Comparison of ENCODE assay signal across 13 cellular contexts in the genomic region with DNA sequence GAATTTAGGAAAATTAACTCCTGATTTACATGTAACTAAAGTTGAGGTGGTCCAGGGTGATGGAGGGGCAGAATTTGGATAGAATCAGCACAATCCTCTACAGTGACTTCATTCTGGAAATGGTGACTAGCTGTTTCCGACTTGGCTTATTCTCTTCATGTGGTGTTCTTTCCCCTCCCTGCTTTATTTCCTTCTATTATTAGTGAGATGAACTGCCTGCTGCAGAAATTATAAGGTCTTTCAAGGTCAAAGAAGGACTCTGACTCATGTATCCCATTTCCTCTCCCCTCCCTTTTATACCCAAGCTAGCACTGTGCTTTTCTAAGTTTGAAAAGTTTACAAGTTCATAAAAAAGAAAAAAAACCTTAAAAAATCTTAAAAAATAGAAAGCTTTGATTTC. TPM values are rescaled to one million over a fixed set of nuclear protein-coding genes. Genes with fewer than 3 reads are reported as not detected.
DNase-seq lines count a peak whose midpoint lies in the region; ATAC-seq, FAIRE-seq and TF ChIP-seq lines count a peak whose summit lies in the region.
"Had no signal": no experiment of that assay in that cellular context is flagged by ENCODE, and none has a peak within 500 bp of the region (broad histone marks: within the 10 kb centered on the region; RNA-seq: fewer than 3 reads in every experiment).

No MANE protein-coding gene starts in this region.

- DNase-seq in AG08396 (ENCODE audit: low spot score) (peak; percentile 17), RWPE1 (ENCODE audit: low spot score) (no peak), fibroblast of gingiva (ENCODE audit: low read depth) (peak; percentile 33), pancreas (no peak), G401 (ENCODE audit: low spot score) (no peak), hippocampal formation (lab: John Stamatoyannopoulos, UW) (no peak)
- no peak for DNase-seq in activated T-helper 2 cell treated with anti-CD3 and anti-CD28 coated beads, Interferon-gamma antibody, Interleukin-2, Interleukin-4, amounts not matched to agents 10 μg/mL and 5 μg/mL and 100 μg/mL, durations not matched to agents 14 hours and 24 hours and 36 hours (ENCODE audit: low spot score)
- DNase-seq: activated CD4-positive, alpha-beta T cell treated with anti-CD3 and anti-CD28 coated beads for 48 hours; Calu3; islet precursor cell; MG63; stimulated activated CD4-positive, alpha-beta T cell treated with anti-CD3 and anti-CD28 coated beads, Interleukin-4, amount 100 ng/mL, for 4 hours had no signal

- no peaks in the 10 kb centered on the region for H3K27me3 ChIP-seq in pancreas
- H3K27me3 ChIP-seq: MG63 had no signal

- H3K4me3 Mint-ChIP-seq in activated T-helper 2 cell treated with anti-CD3 and anti-CD28 coated beads, Interferon-gamma antibody, Interleukin-2, Interleukin-4, amounts not matched to agents 10 μg/mL and 5 μg/mL and 100 μg/mL, durations not matched to agents 14 hours and 24 hours and 36 hours (ENCODE audit: low read depth): no peak overlapping the region

- peaks cover 3% of the 10 kb centered on the region for H3K36me3 Mint-ChIP-seq in activated T-helper 2 cell treated with anti-CD3 and anti-CD28 coated beads, Interferon-gamma antibody, Interleukin-2, Interleukin-4, amounts not matched to agents 10 μg/mL and 5 μg/mL and 100 μg/mL, durations not matched to agents 14 hours and 24 hours and 36 hours (ENCODE audit: low read depth)

- 79 to 85% methylated on average over 1 of the region's 1 CpG for WGBS in pancreas, 2 donors

- POLR2A ChIA-PET in RWPE1 (lab: Yijun Ruan, JAX; ENCODE audit: low non-redundant PET): no interaction called here

- H3K27ac ChIP-seq in RWPE1 (peak overlapping the region; percentile 59; the same call in 1 of the 2 replicates), pancreas (no peak overlapping the region)

- H3K9me3 ChIP-seq in pancreas: no peaks in the 10 kb centered on the region
- H3K9me3 ChIP-seq: MG63 had no signal

- no peak for TF ChIP-seq CTCF in RWPE1 (conservative IDR thresholded peaks at IDR 0.05; ENCODE audit: low read depth)
- no peak for TF ChIP-seq CTCF in pancreas (IDR thresholded peaks at IDR 0.05)

- no peak overlapping the region for H3K4me3 ChIP-seq in pancreas
- H3K4me3 ChIP-seq: MG63 had no signal

- in situ Hi-C loops in G401 (cut with HindIII; ENCODE audit: low sequenced_read_pairs): no loop called here

- ATAC-seq in pancreas (peak; percentile 41 to 65 (median 45)), HG03565 (IDR thresholded peaks at IDR 0.05; ENCODE audit: unreplicated experiment) (no peak)

- peak; percentile 20 for FAIRE-seq in pancreas (lab: Jason Lieb, UNC)

- H3K27ac Mint-ChIP-seq in activated T-helper 2 cell treated with anti-CD3 and anti-CD28 coated beads, Interferon-gamma antibody, Interleukin-2, Interleukin-4, amounts not matched to agents 10 μg/mL and 5 μg/mL and 100 μg/mL, durations not matched to agents 14 hours and 24 hours and 36 hours: no peak overlapping the region

- no peaks in the 10 kb centered on the region for H3K27me3 Mint-ChIP-seq in activated T-helper 2 cell treated with anti-CD3 and anti-CD28 coated beads, Interferon-gamma antibody, Interleukin-2, Interleukin-4, amounts not matched to agents 10 μg/mL and 5 μg/mL and 100 μg/mL, durations not matched to agents 14 hours and 24 hours and 36 hours (ENCODE audit: low read depth)

- CTCF ChIA-PET in RWPE1 (lab: Yijun Ruan, JAX): interaction anchor here (0.8 to 1.0 kb wide), 2 partner anchors 12 to 222 kb away, joined by 3 read pairs; partner anchors contain the start of gene MRPL17

- no peaks in the 10 kb centered on the region for H3K9me3 Mint-ChIP-seq in activated T-helper 2 cell treated with anti-CD3 and anti-CD28 coated beads, Interferon-gamma antibody, Interleukin-2, Interleukin-4, amounts not matched to agents 10 μg/mL and 5 μg/mL and 100 μg/mL, durations not matched to agents 14 hours and 24 hours and 36 hours

- no peaks in the 10 kb centered on the region for H3K4me1 ChIP-seq in pancreas

- intact Hi-C loops in pancreas (cut with DNase I): no loop called here
- intact Hi-C loops in activated T-helper 2 cell treated with anti-CD3 and anti-CD28 coated beads, Interferon-gamma antibody, Interleukin-2, Interleukin-4, amounts not matched to agents 10 μg/mL and 5 μg/mL and 100 μg/mL, durations not matched to agents 14 hours and 24 hours and 36 hours (cut with micrococcal nuclease): no loop called here

- peaks cover 22% of the 10 kb centered on the region for H3K4me1 Mint-ChIP-seq in activated T-helper 2 cell treated with anti-CD3 and anti-CD28 coated beads, Interferon-gamma antibody, Interleukin-2, Interleukin-4, amounts not matched to agents 10 μg/mL and 5 μg/mL and 100 μg/mL, durations not matched to agents 14 hours and 24 hours and 36 hours (ENCODE audit: low read depth)

- H3K36me3 ChIP-seq in pancreas: no peaks in the 10 kb centered on the region
- H3K36me3 ChIP-seq: MG63 had no signal

RNA-seq across cellular contexts. Expression of gene MRPL17, which starts 12.2 kb away (rescaled TPM):
- total RNA-seq in pancreas: 10 to 100 TPM; 10.6 to 24.5 (median 19.8) TPM
- polyA plus RNA-seq in pancreas: 10 to 100 TPM; 33.6 to 33.8 TPM
- total RNA-seq in activated T-helper 2 cell treated with anti-CD3 and anti-CD28 coated beads, Interferon-gamma antibody, Interleukin-2, Interleukin-4, amounts not matched to agents 10 μg/mL and 5 μg/mL and 100 μg/mL, durations not matched to agents 14 hours and 24 hours and 36 hours: 103 and 108 TPM in 2 replicates
- 35.2 and 49.7 TPM in 2 replicates for total RNA-seq in G401 (2014; rRNA removed; shearing (Covaris generic))

RNA-seq across cellular contexts. Expression of gene DCHS1, which starts 39.8 kb away (rescaled TPM):
- 1 to 10 TPM; 2.3 to 4.1 (median 3.3) TPM for total RNA-seq in pancreas
- polyA plus RNA-seq in pancreas: 1 to 10 TPM; 4.0 to 4.8 TPM
- total RNA-seq in activated T-helper 2 cell treated with anti-CD3 and anti-CD28 coated beads, Interferon-gamma antibody, Interleukin-2, Interleukin-4, amounts not matched to agents 10 μg/mL and 5 μg/mL and 100 μg/mL, durations not matched to agents 14 hours and 24 hours and 36 hours: 0.51 and 0.57 TPM in 2 replicates
- total RNA-seq in G401 (2014; rRNA removed; shearing (Covaris generic)): 0.17 and 0.25 TPM in 2 replicates

Comparison
In these comparisons a context has a peak if more than half of its experiments do, and no peak if none do; other contexts are left out.
1. DNase-seq: peak in AG08396 (single experiment) and fibroblast of gingiva (single experiment); none in RWPE1 (single experiment), pancreas (0 of 6), activated T-helper 2 cell treated with anti-CD3 and anti-CD28 coated beads, Interferon-gamma antibody, Interleukin-2, Interleukin-4, amounts not matched to agents 10 μg/mL and 5 μg/mL and 100 μg/mL, durations not matched to agents 14 hours and 24 hours and 36 hours (single experiment), G401 (single experiment) and hippocampal formation (0 of 2).